In the genomic region with DNA sequence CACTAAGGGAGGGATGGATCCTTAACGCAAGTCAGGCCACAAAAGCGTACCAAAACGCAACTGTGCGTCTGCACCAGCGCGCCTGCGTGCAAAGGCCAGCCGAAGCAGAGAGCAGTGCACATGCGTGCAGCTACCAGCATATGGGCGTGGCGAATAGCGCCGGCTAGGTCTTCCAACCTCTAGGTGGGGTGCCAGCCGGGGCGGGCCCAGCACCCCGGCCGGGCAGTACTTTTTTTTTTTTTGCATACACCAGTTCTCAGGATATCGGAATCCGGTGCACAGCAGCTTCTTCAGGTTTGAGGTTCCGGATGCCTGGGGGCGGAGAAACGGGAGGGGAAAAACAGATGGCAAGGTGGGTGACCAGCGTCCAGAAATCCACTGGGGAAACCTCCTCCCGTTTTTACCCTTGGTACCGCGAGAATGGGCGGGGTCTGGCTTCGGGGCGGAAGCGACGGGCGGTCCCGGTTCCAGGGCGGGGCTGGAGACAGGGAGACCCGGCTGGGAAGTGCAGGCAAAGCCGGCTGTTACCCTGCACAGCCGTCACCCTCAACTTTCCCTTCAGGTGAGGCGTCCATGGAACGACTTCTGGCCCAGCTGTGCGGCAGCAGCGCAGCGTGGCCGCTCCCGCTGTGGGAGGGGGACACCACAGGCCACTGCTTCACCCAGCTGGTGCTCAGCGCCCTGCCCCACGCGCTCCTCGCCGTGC, we compare ENCODE assay signal across 1 cellular context.
TF ChIP-seq lines count a peak whose summit lies in the region.

Gene ABCC10 (plus strand): TSS at position 136 of the 706 bp plus-strand sequence. CDS start 438 bp downstream, at position 574.

TF ChIP-seq in HEK293, 187 proteins besides CTCF, POLR2A, EP300 and RAD21 (continued from another document):
- TF ChIP-seq, protein P1, sequence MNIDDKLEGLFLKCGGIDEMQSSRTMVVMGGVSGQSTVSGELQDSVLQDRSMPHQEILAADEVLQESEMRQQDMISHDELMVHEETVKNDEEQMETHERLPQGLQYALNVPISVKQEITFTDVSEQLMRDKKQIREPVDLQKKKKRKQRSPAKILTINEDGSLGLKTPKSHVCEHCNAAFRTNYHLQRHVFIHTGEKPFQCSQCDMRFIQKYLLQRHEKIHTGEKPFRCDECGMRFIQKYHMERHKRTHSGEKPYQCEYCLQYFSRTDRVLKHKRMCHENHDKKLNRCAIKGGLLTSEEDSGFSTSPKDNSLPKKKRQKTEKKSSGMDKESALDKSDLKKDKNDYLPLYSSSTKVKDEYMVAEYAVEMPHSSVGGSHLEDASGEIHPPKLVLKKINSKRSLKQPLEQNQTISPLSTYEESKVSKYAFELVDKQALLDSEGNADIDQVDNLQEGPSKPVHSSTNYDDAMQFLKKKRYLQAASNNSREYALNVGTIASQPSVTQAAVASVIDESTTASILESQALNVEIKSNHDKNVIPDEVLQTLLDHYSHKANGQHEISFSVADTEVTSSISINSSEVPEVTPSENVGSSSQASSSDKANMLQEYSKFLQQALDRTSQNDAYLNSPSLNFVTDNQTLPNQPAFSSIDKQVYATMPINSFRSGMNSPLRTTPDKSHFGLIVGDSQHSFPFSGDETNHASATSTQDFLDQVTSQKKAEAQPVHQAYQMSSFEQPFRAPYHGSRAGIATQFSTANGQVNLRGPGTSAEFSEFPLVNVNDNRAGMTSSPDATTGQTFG (tag by site-specific recombination; IDR thresholded peaks at IDR 0.05; ENCODE audit: borderline replicate concordance), result no peak
- TF ChIP-seq HOXA7 (CRISPR knock-in tag; IDR thresholded peaks at IDR 0.05; ENCODE audit: borderline replicate concordance), result no peak
- no peak for TF ChIP-seq ZNF16 (tag by site-specific recombination; IDR thresholded peaks at IDR 0.05; ENCODE audit: low read depth)
- no peak for TF ChIP-seq PRDM6 (tag by site-specific recombination; IDR thresholded peaks at IDR 0.05)
- no peak for TF ChIP-seq ZNF521 (tag by site-specific recombination; IDR thresholded peaks at IDR 0.05)
- TF ChIP-seq ZNF768 (tag by site-specific recombination; IDR thresholded peaks at IDR 0.05), result no peak
- TF ChIP-seq ZNF274 (IDR thresholded peaks at IDR 0.05; ENCODE audit: low read length), result no peak
- no peak for TF ChIP-seq ZNF274 (tag by site-specific recombination; IDR thresholded peaks at IDR 0.05; ENCODE audit: borderline replicate concordance)
- TF ChIP-seq ZSCAN23 (tag by site-specific recombination; IDR thresholded peaks at IDR 0.05), result no peak
- TF ChIP-seq ZNF629 (tag by site-specific recombination; IDR thresholded peaks at IDR 0.05), result peak; percentile 71; the same call in 1 of the 2 replicates
- TF ChIP-seq ZNF843 (tag by site-specific recombination; IDR thresholded peaks at IDR 0.05), result 0 out of 2 replicates have a peak, but pooled peaks have one; percentile 52
